Comparison of ENCODE assay signal across 14 cellular contexts in the genomic region with DNA sequence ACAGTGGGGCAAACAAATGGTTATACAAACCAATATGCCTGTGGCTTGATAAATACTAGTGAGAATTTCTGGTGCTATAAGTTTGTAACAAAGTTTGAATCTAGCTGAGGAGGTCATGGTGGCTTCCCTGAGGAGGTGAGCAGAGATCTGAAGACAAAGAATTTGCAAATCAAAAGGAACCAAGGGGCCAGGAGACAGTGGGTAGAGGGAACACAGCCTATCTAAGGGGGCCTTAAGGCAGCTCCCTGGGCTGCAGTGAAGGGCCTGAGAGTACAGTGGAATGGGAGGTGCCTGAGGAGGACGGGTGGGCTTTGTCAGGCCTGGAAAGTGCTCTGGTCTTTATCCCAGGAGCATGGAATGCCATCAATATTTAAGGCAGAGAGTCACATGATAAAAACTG. TPM values are rescaled to one million over a fixed set of nuclear protein-coding genes. Genes with fewer than 3 reads are reported as not detected.
DNase-seq lines count a peak whose midpoint lies in the region; ATAC-seq, FAIRE-seq and TF ChIP-seq lines count a peak whose summit lies in the region.
"Had no signal": no experiment of that assay in that cellular context is flagged by ENCODE, and none has a peak within 500 bp of the region (broad histone marks: within the 10 kb centered on the region; RNA-seq: fewer than 3 reads in every experiment).

No MANE protein-coding gene starts in this region.

- no peak overlapping the region for H3K4me2 ChIP-seq in astrocyte (ENCODE audit: low read length)
- H3K4me2 ChIP-seq: A549 had no signal

- H3K4me3 ChIP-seq in astrocyte (ENCODE audit: insufficient read depth, low read depth, low read length): no peak overlapping the region
- H3K4me3 ChIP-seq in iPS-20b (ENCODE audit: low read length): no peak overlapping the region
- H3K4me3 ChIP-seq: A549, K562 had no signal

- H3K36me3 ChIP-seq in astrocyte (ENCODE audit: insufficient read depth, low read length) (no peaks in the 10 kb centered on the region), iPS-20b (ENCODE audit: insufficient read depth, low read depth, low read length) (no peaks in the 10 kb centered on the region)
- H3K36me3 ChIP-seq: BE2C had no signal

- ATAC-seq in stimulated activated memory B cell treated with anti-CD40 and anti-IgM and Interleukin-4, amounts not matched to agents 10 μg/mL and 1 μg/mL and 100 μg/mL, for 72 hours: peak; percentile 31
- no peak for ATAC-seq in GM19455 (IDR thresholded peaks at IDR 0.05; ENCODE audit: unreplicated experiment)
- no peak for ATAC-seq in left colon
- ATAC-seq: A549, K562 had no signal

- DNase-seq in ELF-1 (ENCODE audit: low read depth, low spot score) (peak; percentile 6), astrocyte (ENCODE audit: low read depth) (no peak), left colon (no peak)
- no peak for DNase-seq in activated T-cell treated with anti-CD3 and anti-CD28 coated beads, Interleukin-2, amount 50 U/mL, for 24 hours
- DNase-seq: BE2C; CD4-positive, alpha-beta memory T cell; DND-41 had no signal

- peaks cover 5% of the 10 kb centered on the region for H3K36me3 Mint-ChIP-seq in astrocyte (ENCODE audit: low read depth, unreplicated experiment)
- no peaks in the 10 kb centered on the region for H3K36me3 Mint-ChIP-seq in stimulated activated memory B cell treated with anti-CD40 and anti-IgM and Interleukin-4, amounts not matched to agents 10 μg/mL and 1 μg/mL and 100 μg/mL, for 72 hours
- no peaks in the 10 kb centered on the region for H3K36me3 Mint-ChIP-seq in activated T-cell treated with anti-CD3 and anti-CD28 coated beads, Interleukin-2, amount 50 U/mL, for 24 hours (ENCODE audit: low read depth)
- H3K36me3 Mint-ChIP-seq: CD4-positive, alpha-beta memory T cell had no signal

- H3K27me3 ChIP-seq in astrocyte (ENCODE audit: insufficient read depth, low read length) (no peaks in the 10 kb centered on the region), iPS-20b (ENCODE audit: insufficient read depth, low read length) (no peaks in the 10 kb centered on the region)
- H3K27me3 ChIP-seq: BE2C had no signal

- no peak overlapping the region for H3K27ac ChIP-seq in astrocyte (ENCODE audit: low read depth, low read length)
- H3K27ac ChIP-seq in iPS-20b (ENCODE audit: low read length): peak overlapping the region; percentile 30
- H3K27ac ChIP-seq: A549, C4-2B had no signal

- no peaks in the 10 kb centered on the region for H3K27me3 Mint-ChIP-seq in astrocyte (ENCODE audit: low read depth, unreplicated experiment)
- H3K27me3 Mint-ChIP-seq in stimulated activated memory B cell treated with anti-CD40 and anti-IgM and Interleukin-4, amounts not matched to agents 10 μg/mL and 1 μg/mL and 100 μg/mL, for 72 hours: no peaks in the 10 kb centered on the region
- H3K27me3 Mint-ChIP-seq in activated T-cell treated with anti-CD3 and anti-CD28 coated beads, Interleukin-2, amount 50 U/mL, for 24 hours: no peaks in the 10 kb centered on the region
- H3K27me3 Mint-ChIP-seq: CD4-positive, alpha-beta memory T cell had no signal

- peaks cover 14% of the 10 kb centered on the region for H3K4me1 Mint-ChIP-seq in astrocyte (ENCODE audit: low read depth, unreplicated experiment)
- H3K4me1 Mint-ChIP-seq in stimulated activated memory B cell treated with anti-CD40 and anti-IgM and Interleukin-4, amounts not matched to agents 10 μg/mL and 1 μg/mL and 100 μg/mL, for 72 hours: no peaks in the 10 kb centered on the region
- no peaks in the 10 kb centered on the region for H3K4me1 Mint-ChIP-seq in activated T-cell treated with anti-CD3 and anti-CD28 coated beads, Interleukin-2, amount 50 U/mL, for 24 hours (ENCODE audit: low read depth)
- H3K4me1 Mint-ChIP-seq: CD4-positive, alpha-beta memory T cell had no signal

- H3K9ac ChIP-seq in astrocyte (ENCODE audit: low read length): no peak overlapping the region
- peak overlapping the region; percentile 12; the same call in 1 of the 2 replicates for H3K9ac ChIP-seq in iPS-20b (ENCODE audit: low read depth, low read length)

- no peak overlapping the region for H3K27ac Mint-ChIP-seq in astrocyte (ENCODE audit: unreplicated experiment)
- no peak overlapping the region for H3K27ac Mint-ChIP-seq in stimulated activated memory B cell treated with anti-CD40 and anti-IgM and Interleukin-4, amounts not matched to agents 10 μg/mL and 1 μg/mL and 100 μg/mL, for 72 hours
- no peak overlapping the region for H3K27ac Mint-ChIP-seq in activated T-cell treated with anti-CD3 and anti-CD28 coated beads, Interleukin-2, amount 50 U/mL, for 24 hours
- H3K27ac Mint-ChIP-seq: CD4-positive, alpha-beta memory T cell had no signal

- H3K9me3 Mint-ChIP-seq in astrocyte (ENCODE audit: unreplicated experiment): peaks cover 7% of the 10 kb centered on the region
- no peaks in the 10 kb centered on the region for H3K9me3 Mint-ChIP-seq in stimulated activated memory B cell treated with anti-CD40 and anti-IgM and Interleukin-4, amounts not matched to agents 10 μg/mL and 1 μg/mL and 100 μg/mL, for 72 hours
- peaks cover 23% of the 10 kb centered on the region for H3K9me3 Mint-ChIP-seq in activated T-cell treated with anti-CD3 and anti-CD28 coated beads, Interleukin-2, amount 50 U/mL, for 24 hours

- peaks cover 12% of the 10 kb centered on the region for H3K4me1 ChIP-seq in astrocyte (ENCODE audit: insufficient read depth, low read length)
- peaks cover 33% of the 10 kb centered on the region for H3K4me1 ChIP-seq in iPS-20b (ENCODE audit: insufficient read depth, low read length)
- H3K4me1 ChIP-seq: A549, BE2C had no signal

- no peak for TF ChIP-seq CTCF in astrocyte (IDR thresholded peaks at IDR 0.05; ENCODE audit: insufficient read depth, low read depth, low read length)

- H4K20me1 ChIP-seq in astrocyte (ENCODE audit: insufficient read depth, low read length): no peaks in the 10 kb centered on the region

- intact Hi-C loops in left colon (cut with DNase I, micrococcal nuclease): no loop called here

- H2AFZ ChIP-seq in astrocyte (ENCODE audit: low read depth, low read length): no peak overlapping the region

- H3K9me3 ChIP-seq in astrocyte (ENCODE audit: insufficient read depth, low read depth, low read length) (no peaks in the 10 kb centered on the region), iPS-20b (ENCODE audit: insufficient read depth, low read depth, low read length) (no peaks in the 10 kb centered on the region)
- H3K9me3 ChIP-seq: A549, BE2C had no signal

- peak overlapping the region; percentile 37 for H3K4me3 Mint-ChIP-seq in astrocyte (ENCODE audit: unreplicated experiment)
- no peak overlapping the region for H3K4me3 Mint-ChIP-seq in stimulated activated memory B cell treated with anti-CD40 and anti-IgM and Interleukin-4, amounts not matched to agents 10 μg/mL and 1 μg/mL and 100 μg/mL, for 72 hours
- H3K4me3 Mint-ChIP-seq in activated T-cell treated with anti-CD3 and anti-CD28 coated beads, Interleukin-2, amount 50 U/mL, for 24 hours: no peak overlapping the region
- H3K4me3 Mint-ChIP-seq: CD4-positive, alpha-beta memory T cell had no signal

- FAIRE-seq in astrocyte (lab: Jason Lieb, UNC): no peak
- FAIRE-seq: A549, K562 had no signal

- no peaks in the 10 kb centered on the region for H3K79me2 ChIP-seq in astrocyte (ENCODE audit: insufficient read depth, low read length)

RNA-seq across cellular contexts. Expression of a gene that starts 21.8 kb away (rescaled TPM):
- 0.30 and 0.41 TPM in 2 replicates for total RNA-seq in astrocyte
- total RNA-seq in left colon: 1 to 10 TPM in 1 of 2 donors, under 1 TPM in 1; 0.53 to 1.3 TPM
- total RNA-seq: CD4-positive, alpha-beta memory T cell; H4; K562 had no signal

RNA-seq across cellular contexts. Expression of a gene that starts 25.6 kb away (rescaled TPM):
- total RNA-seq in astrocyte (0.50 TPM in 1 of 2 replicates, not detected in the other), left colon (1 to 10 TPM in 1 of 2 donors, under 1 TPM in 1; 0.25 to 1.0 TPM)
- total RNA-seq: CD4-positive, alpha-beta memory T cell; K562 had no signal
